40 cellular contexts compared by ENCODE assay signal in genomic region chr6:50449128-50449527, GRCh38.
"Had no signal": no experiment of that assay in that cellular context is flagged by ENCODE, and none has a peak within 500 bp of the region (broad histone marks: within the 10 kb centered on the region; RNA-seq: fewer than 3 reads in every experiment).

No MANE protein-coding gene starts in this region.

- H3K4me3 Mint-ChIP-seq: activated CD4-positive, alpha-beta memory T cell treated with anti-CD3 and anti-CD28 coated beads, Interleukin-2, amount 10 ng/mL, durations not matched to agents 7 days and 5 days; activated CD4-positive, alpha-beta T cell treated with anti-CD3 and anti-CD28 coated beads for 36 hours; activated CD4-positive, alpha-beta T cell treated with anti-CD3 and anti-CD28 coated beads, Interleukin-2, amount 10 ng/mL, durations not matched to agents 7 days and 5 days; activated CD8-positive, alpha-beta memory T cell treated with anti-CD3 and anti-CD28 coated beads, Interleukin-2, amount 10 ng/mL, durations not matched to agents 7 days and 5 days; activated CD8-positive, alpha-beta T cell treated with anti-CD3 and anti-CD28 coated beads, Interleukin-2, amount 10 ng/mL, durations not matched to agents 7 days and 5 days; activated naive CD4-positive, alpha-beta T cell treated with anti-CD3 and anti-CD28 coated beads for 36 hours; activated naive CD8-positive, alpha-beta T cell treated with anti-CD3 and anti-CD28 coated beads for 36 hours; activated T-cell treated with anti-CD3 and anti-CD28 coated beads, Interleukin-2, amount 50 U/mL, for 4 hours; activated T-cell treated with anti-CD3 and anti-CD28 coated beads, Interleukin-2, amount 50 U/mL, for 72 hours; activated T-helper 1 cell treated with anti-CD3 and anti-CD28 coated beads, Interleukin-12 subunit alpha, Interleukin-12 subunit beta, Interleukin-2, Interleukin-4 antibody, amounts not matched to agents 30 ng/mL and 10 ng/mL and 1 ng/mL, durations not matched to agents 14 hours and 24 hours and 36 hours; activated T-helper 17 cell treated with anti-CD3 and anti-CD28 coated beads, Interleukin-2, amount 50 U/mL, for 72 hours; central memory CD8-positive, alpha-beta T cell; T-helper 1 cell treated with Interleukin-12 subunit alpha and Interleukin-12 subunit beta and Interleukin-4 antibody, amounts not matched to agents 30 μg/mL and 1 μg/mL, for 36 hours; T-helper 2 cell treated with Interferon-gamma antibody and Interleukin-4, amounts not matched to agents 5 μg/mL and 100 μg/mL, for 36 hours had no signal

- H3K36me3 ChIP-seq: adrenal gland, brain microvascular endothelial cell, breast epithelium had no signal

- DNase-seq: activated CD4-positive, alpha-beta memory T cell treated with anti-CD3 and anti-CD28 coated beads, Interleukin-2, amount 10 ng/mL, durations not matched to agents 7 days and 5 days; activated CD4-positive, alpha-beta T cell treated with anti-CD3 and anti-CD28 coated beads for 1 hour; activated CD4-positive, alpha-beta T cell treated with anti-CD3 and anti-CD28 coated beads for 36 hours; activated CD4-positive, alpha-beta T cell treated with anti-CD3 and anti-CD28 coated beads for 48 hours; activated CD4-positive, alpha-beta T cell treated with anti-CD3 and anti-CD28 coated beads, Interleukin-2, amount 10 ng/mL, durations not matched to agents 7 days and 5 days; activated CD4-positive, alpha-beta T cell treated with anti-CD3 and anti-CD28 coated beads, Interleukin-2, amount 50 U/mL, for 48 hours; activated CD4-positive, CD25-positive, alpha-beta regulatory T cell; activated CD8-positive, alpha-beta memory T cell treated with anti-CD3 and anti-CD28 coated beads for 24 hours; activated CD8-positive, alpha-beta memory T cell treated with anti-CD3 and anti-CD28 coated beads, Interleukin-2, amount 10 ng/mL, durations not matched to agents 7 days and 5 days; activated CD8-positive, alpha-beta T cell treated with anti-CD3 and anti-CD28 coated beads, Interleukin-2, amount 10 ng/mL, durations not matched to agents 7 days and 5 days; activated effector memory CD4-positive, alpha-beta T cell treated with anti-CD3 and anti-CD28 coated beads, Interleukin-2, amount 50 U/mL, for 16 hours; activated gamma-delta T cell treated with Interleukin-2 at 50 U/mL for 16 hours; activated naive CD4-positive, alpha-beta T cell; activated naive CD4-positive, alpha-beta T cell treated with anti-CD3 and anti-CD28 coated beads for 36 hours; activated naive CD4-positive, alpha-beta T cell treated with anti-CD3 and anti-CD28 coated beads, Interleukin-2, amount 50 U/mL, for 16 hours; activated naive CD8-positive, alpha-beta T cell treated with anti-CD3 and anti-CD28 coated beads for 36 hours; activated T-cell treated with anti-CD3 and anti-CD28 coated beads for 4 hours; activated T-cell treated with anti-CD3 and anti-CD28 coated beads, Interleukin-2, amount 50 U/mL, for 1 hour; activated T-cell treated with anti-CD3 and anti-CD28 coated beads, Interleukin-2, amount 50 U/mL, for 4 hours; activated T-cell treated with anti-CD3 and anti-CD28 coated beads, Interleukin-2, amount 50 U/mL, for 72 hours; adrenal gland; amniotic stem cell; aorta; body of pancreas; brain microvascular endothelial cell; cerebellar nuclear complex; T-helper 1 cell; T-helper 2 cell; T-helper 9 cell had no signal

- H3K9me3 ChIP-seq: adrenal gland, body of pancreas, breast epithelium had no signal

- H3K27ac ChIP-seq: adrenal gland, body of pancreas, brain microvascular endothelial cell, breast epithelium, VCaP had no signal

- FAIRE-seq: astrocyte, TTC549 had no signal

- H3K27me3 Mint-ChIP-seq: activated CD4-positive, alpha-beta memory T cell treated with anti-CD3 and anti-CD28 coated beads, Interleukin-2, amount 10 ng/mL, durations not matched to agents 7 days and 5 days; activated CD4-positive, alpha-beta T cell treated with anti-CD3 and anti-CD28 coated beads for 36 hours; activated CD4-positive, alpha-beta T cell treated with anti-CD3 and anti-CD28 coated beads, Interleukin-2, amount 10 ng/mL, durations not matched to agents 7 days and 5 days; activated CD8-positive, alpha-beta memory T cell treated with anti-CD3 and anti-CD28 coated beads, Interleukin-2, amount 10 ng/mL, durations not matched to agents 7 days and 5 days; activated naive CD8-positive, alpha-beta T cell treated with anti-CD3 and anti-CD28 coated beads for 36 hours; activated T-helper 17 cell treated with anti-CD3 and anti-CD28 coated beads, Interleukin-2, amount 50 U/mL, for 72 hours; central memory CD8-positive, alpha-beta T cell had no signal

- H3K36me3 Mint-ChIP-seq: activated CD8-positive, alpha-beta memory T cell treated with anti-CD3 and anti-CD28 coated beads, Interleukin-2, amount 10 ng/mL, durations not matched to agents 7 days and 5 days; activated naive CD4-positive, alpha-beta T cell treated with anti-CD3 and anti-CD28 coated beads, Interleukin-2, amount 50 U/mL, for 72 hours; activated naive CD8-positive, alpha-beta T cell treated with anti-CD3 and anti-CD28 coated beads for 36 hours had no signal

- H3K27ac Mint-ChIP-seq: activated CD4-positive, alpha-beta memory T cell treated with anti-CD3 and anti-CD28 coated beads, Interleukin-2, amount 10 ng/mL, durations not matched to agents 7 days and 5 days; activated CD4-positive, alpha-beta T cell treated with anti-CD3 and anti-CD28 coated beads for 36 hours; activated CD4-positive, alpha-beta T cell treated with anti-CD3 and anti-CD28 coated beads, Interleukin-2, amount 10 ng/mL, durations not matched to agents 7 days and 5 days; activated CD8-positive, alpha-beta memory T cell treated with anti-CD3 and anti-CD28 coated beads, Interleukin-2, amount 10 ng/mL, durations not matched to agents 7 days and 5 days; activated CD8-positive, alpha-beta T cell treated with anti-CD3 and anti-CD28 coated beads, Interleukin-2, amount 10 ng/mL, durations not matched to agents 7 days and 5 days; activated naive CD4-positive, alpha-beta T cell treated with anti-CD3 and anti-CD28 coated beads for 36 hours; activated naive CD4-positive, alpha-beta T cell treated with anti-CD3 and anti-CD28 coated beads, Interleukin-2, amount 50 U/mL, for 72 hours; activated naive CD8-positive, alpha-beta T cell treated with anti-CD3 and anti-CD28 coated beads for 36 hours; activated T-cell treated with anti-CD3 and anti-CD28 coated beads, Interleukin-2, amount 50 U/mL, for 72 hours; activated T-helper 1 cell treated with anti-CD3 and anti-CD28 coated beads, Interleukin-12 subunit alpha, Interleukin-12 subunit beta, Interleukin-2, Interleukin-4 antibody, amounts not matched to agents 30 ng/mL and 10 ng/mL and 1 ng/mL, durations not matched to agents 14 hours and 24 hours and 36 hours; activated T-helper 17 cell treated with anti-CD3 and anti-CD28 coated beads, Interleukin-2, amount 50 U/mL, for 72 hours; T-helper 1 cell treated with Interleukin-12 subunit alpha and Interleukin-12 subunit beta and Interleukin-4 antibody, amounts not matched to agents 30 μg/mL and 1 μg/mL, for 36 hours; T-helper 2 cell treated with Interferon-gamma antibody and Interleukin-4, amounts not matched to agents 5 μg/mL and 100 μg/mL, for 36 hours had no signal

- ATAC-seq: activated CD4-positive, alpha-beta T cell treated with anti-CD3 and anti-CD28 coated beads for 36 hours; activated CD4-positive, CD25-positive, alpha-beta regulatory T cell treated with anti-CD3 and anti-CD28 coated beads, Interleukin-2, amount 50 U/mL, for 24 hours; activated CD8-positive, alpha-beta memory T cell treated with anti-CD3 and anti-CD28 coated beads, Interleukin-2, amount 10 ng/mL, durations not matched to agents 7 days and 5 days; activated CD8-positive, alpha-beta T cell treated with anti-CD3 and anti-CD28 coated beads, Interleukin-2, amount 10 ng/mL, durations not matched to agents 7 days and 5 days; activated naive CD4-positive, alpha-beta T cell treated with anti-CD3 and anti-CD28 coated beads, Interleukin-2, amount 50 U/mL, for 72 hours; activated T-cell treated with anti-CD3 and anti-CD28 coated beads, Interleukin-2, amount 50 U/mL, for 4 hours; activated T-cell treated with anti-CD3 and anti-CD28 coated beads, Interleukin-2, amount 50 U/mL, for 72 hours; activated T-helper 17 cell treated with anti-CD3 and anti-CD28 coated beads, Interleukin-2, amount 50 U/mL, for 72 hours; body of pancreas had no signal

- H3K4me1 Mint-ChIP-seq: activated CD4-positive, alpha-beta memory T cell treated with anti-CD3 and anti-CD28 coated beads, Interleukin-2, amount 10 ng/mL, durations not matched to agents 7 days and 5 days; activated CD4-positive, alpha-beta T cell treated with anti-CD3 and anti-CD28 coated beads for 36 hours; activated CD4-positive, alpha-beta T cell treated with anti-CD3 and anti-CD28 coated beads, Interleukin-2, amount 10 ng/mL, durations not matched to agents 7 days and 5 days; activated CD8-positive, alpha-beta memory T cell treated with anti-CD3 and anti-CD28 coated beads, Interleukin-2, amount 10 ng/mL, durations not matched to agents 7 days and 5 days; activated naive CD8-positive, alpha-beta T cell treated with anti-CD3 and anti-CD28 coated beads for 36 hours; activated T-helper 17 cell treated with anti-CD3 and anti-CD28 coated beads, Interleukin-2, amount 50 U/mL, for 72 hours; central memory CD8-positive, alpha-beta T cell had no signal

- H3K4me3 ChIP-seq: adrenal gland, body of pancreas, breast epithelium had no signal

- H3K9me3 Mint-ChIP-seq: activated CD4-positive, alpha-beta T cell treated with anti-CD3 and anti-CD28 coated beads, Interleukin-2, amount 10 ng/mL, durations not matched to agents 7 days and 5 days; activated naive CD4-positive, alpha-beta T cell treated with anti-CD3 and anti-CD28 coated beads for 36 hours; activated T-helper 1 cell treated with anti-CD3 and anti-CD28 coated beads, Interleukin-12 subunit alpha, Interleukin-12 subunit beta, Interleukin-2, Interleukin-4 antibody, amounts not matched to agents 30 ng/mL and 10 ng/mL and 1 ng/mL, durations not matched to agents 14 hours and 24 hours and 36 hours; activated T-helper 17 cell treated with anti-CD3 and anti-CD28 coated beads, Interleukin-2, amount 50 U/mL, for 72 hours; T-helper 1 cell treated with Interleukin-12 subunit alpha and Interleukin-12 subunit beta and Interleukin-4 antibody, amounts not matched to agents 30 μg/mL and 1 μg/mL, for 36 hours had no signal

- H3K27me3 ChIP-seq: adrenal gland, body of pancreas, brain microvascular endothelial cell, breast epithelium had no signal

- H3K4me1 ChIP-seq: adrenal gland, body of pancreas, breast epithelium had no signal
